8 cellular contexts compared by ENCODE assay signal in genomic region chr3:15602146-15602536, GRCh38. TPM values are rescaled to one million over a fixed set of nuclear protein-coding genes. Genes with fewer than 3 reads are reported as not detected.
DNase-seq lines count a peak whose midpoint lies in the region; FAIRE-seq and TF ChIP-seq lines count a peak whose summit lies in the region.

No MANE protein-coding gene starts in this region.

- H3K36me3 Mint-ChIP-seq in H9 (ENCODE audit: insufficient read depth in 1 of 3, low read depth in 3 of 3) = peaks cover 43 to 60% (median 55%) of the 10 kb centered on the region in 3 experiments

- H2BK5ac ChIP-seq in H9 (ENCODE audit: insufficient read length, low read length) = no peak overlapping the region

- peak overlapping the region; percentile 78 for H3K4me3 ChIP-seq in DOHH2 (ENCODE audit: low read length)
- peak overlapping the region; percentile 80 for H3K4me3 ChIP-seq in OCI-LY1 (ENCODE audit: low read depth, low read length, poor library complexity, severe bottlenecking)
- H3K4me3 ChIP-seq in osteoblast (ENCODE audit: insufficient read depth, low read length) = peak overlapping the region; percentile 94

- no peak overlapping the region for H2BK12ac ChIP-seq in H9 (ENCODE audit: insufficient read length, low read depth, low read length)

- WGBS in H9 (ENCODE audit: extremely low coverage, insufficient read length, low lambda C conversion rate) = no CpG with 5 or more reads among the region's 9 CpGs

- peaks cover 3% of the 10 kb centered on the region for H3K79me1 ChIP-seq in H9 (ENCODE audit: insufficient read depth, low read depth, low read length, poor library complexity, severe bottlenecking)

- no peak overlapping the region for H3K56ac ChIP-seq in H9 (ENCODE audit: insufficient read length, low read depth, low read length)

- H2BK15ac ChIP-seq in H9 (ENCODE audit: low read depth, low read length) = no peak overlapping the region

- H3K4me2 ChIP-seq in DOHH2 (ENCODE audit: low read length) (peak overlapping the region; percentile 86), H9 (ENCODE audit: insufficient read depth, insufficient read length, low read length) (peak overlapping the region; percentile 100), OCI-LY1 (ENCODE audit: low read length) (peak overlapping the region; percentile 84), osteoblast (ENCODE audit: insufficient read depth, low read length) (peak overlapping the region; percentile 87)

- no peak overlapping the region for H3T11ph ChIP-seq in H9 (ENCODE audit: low read length)

- H2AFZ ChIP-seq in H9 (ENCODE audit: low read length) (no peak overlapping the region), OCI-LY1 (ENCODE audit: low read length) (peak overlapping the region; percentile 90; the same call in 1 of the 2 replicates), osteoblast (ENCODE audit: low read length) (peak overlapping the region; percentile 99)

- H3F3A ChIP-seq in DOHH2 (ENCODE audit: control insufficient read depth, insufficient read depth) (no peaks in the 10 kb centered on the region; the same call in 1 of the 2 replicates), OCI-LY1 (ENCODE audit: insufficient read depth, low read length) (no peaks in the 10 kb centered on the region)

- peaks cover 17 to 21% of the 10 kb centered on the region in 2 experiments for H3K4me1 Mint-ChIP-seq in H9

- no peak overlapping the region for H2BK20ac ChIP-seq in H9 (ENCODE audit: low read depth, low read length, poor library complexity, severe bottlenecking)

- H4K8ac ChIP-seq in H9 (replicated peaks; ENCODE audit: insufficient read length, low read depth, low read length) = no peak overlapping the region

- no peak overlapping the region for H4K91ac ChIP-seq in H9 (ENCODE audit: insufficient read length, low read depth, low read length)

- H3K27me3 Mint-ChIP-seq in H9 (ENCODE audit: low read depth) = no peaks in the 10 kb centered on the region

- TF ChIP-seq POLR2A in erythroblast (IDR thresholded peaks at IDR 0.05; ENCODE audit: low read length) = peak; percentile 75

- FAIRE-seq in D721Med (lab: Jason Lieb, UNC) = no peak

- peak overlapping the region; percentile 89 for H3K9ac ChIP-seq in H9 (ENCODE audit: extremely low read depth, insufficient read length, low read length)
- peak overlapping the region; percentile 85 for H3K9ac ChIP-seq in OCI-LY1 (ENCODE audit: low read length)

- H4K5ac ChIP-seq in H9 (ENCODE audit: insufficient read length, low read depth, low read length) = no peak overlapping the region

- H2AK5ac ChIP-seq in H9 (ENCODE audit: insufficient read length, low read length) = no peak overlapping the region

- no peaks in the 10 kb centered on the region for H4K20me1 ChIP-seq in DOHH2 (ENCODE audit: control insufficient read depth, insufficient read depth, low read depth, low read length)
- no peaks in the 10 kb centered on the region for H4K20me1 ChIP-seq in H9 (ENCODE audit: control insufficient read depth, insufficient read depth, insufficient read length)
- no peaks in the 10 kb centered on the region for H4K20me1 ChIP-seq in OCI-LY1 (ENCODE audit: insufficient read depth, low read length)
- no peaks in the 10 kb centered on the region for H4K20me1 ChIP-seq in osteoblast (ENCODE audit: insufficient read depth, low read length)

- no peaks in the 10 kb centered on the region for H3K9me2 ChIP-seq in DOHH2 (replicated peaks; ENCODE audit: control insufficient read depth, low read length)
- no peaks in the 10 kb centered on the region for H3K9me2 ChIP-seq in OCI-LY1 (ENCODE audit: low read depth, low read length)

- peaks cover 22 to 23% of the 10 kb centered on the region in 2 experiments for H3K9me3 Mint-ChIP-seq in H9

- H3K27ac Mint-ChIP-seq in H9 = peak overlapping the region; percentile 98 to 100 (median 99)

- H3K79me2 ChIP-seq in DOHH2 (ENCODE audit: control insufficient read depth, low read length) (peaks cover 19% of the 10 kb centered on the region), H9 (ENCODE audit: insufficient read depth, low read length) (peaks cover 5% of the 10 kb centered on the region; the same call in 1 of the 2 replicates), OCI-LY1 (ENCODE audit: insufficient read depth, low read length) (0 out of 2 replicates have a peak, but pooled peaks cover 4% of the 10 kb centered on the region), osteoblast (ENCODE audit: insufficient read depth, low read length) (peaks cover 19% of the 10 kb centered on the region)

- TF ChIP-seq CTCF in DOHH2 (IDR thresholded peaks at IDR 0.05; ENCODE audit: low read depth, low read length, poor library complexity, severe bottlenecking) = no peak
- TF ChIP-seq CTCF in H9 (conservative IDR thresholded peaks at IDR 0.05) = no peak
- TF ChIP-seq CTCF in OCI-LY1 (IDR thresholded peaks at IDR 0.05; ENCODE audit: low read length) = no peak
- TF ChIP-seq CTCF in osteoblast (IDR thresholded peaks at IDR 0.05; ENCODE audit: extremely low read depth, low read depth, low read length) = no peak
- no peak for TF ChIP-seq CTCF in D721Med (IDR thresholded peaks at IDR 0.05; ENCODE audit: insufficient read depth, missing control alignments)

- H3K4me1 ChIP-seq in DOHH2 (ENCODE audit: control insufficient read depth, low read length) = peaks cover 17% of the 10 kb centered on the region
- peaks cover 2% of the 10 kb centered on the region; the same call in 1 of the 2 replicates for H3K4me1 ChIP-seq in H9 (ENCODE audit: insufficient read depth, low read length)
- H3K4me1 ChIP-seq in OCI-LY1 (ENCODE audit: insufficient read depth, low read length, severe bottlenecking) = peaks cover 18% of the 10 kb centered on the region
- H3K4me1 ChIP-seq in osteoblast (ENCODE audit: insufficient read depth, low read length) = peaks cover 27% of the 10 kb centered on the region

- H3K27ac ChIP-seq in DOHH2 (ENCODE audit: low read depth, low read length) (peak overlapping the region; percentile 62), H9 (ENCODE audit: insufficient read length, low read depth, low read length) (peak overlapping the region; percentile 83), OCI-LY1 (ENCODE audit: low read depth, low read length, poor library complexity, severe bottlenecking) (peak overlapping the region; percentile 81), osteoblast (ENCODE audit: low read depth, low read length) (peak overlapping the region; percentile 83)

- no peak overlapping the region for H3K4ac ChIP-seq in H9 (ENCODE audit: low read depth, low read length)

- DNase-seq in H9 (no peak), erythroblast (lab: John Stamatoyannopoulos, UW) (no peak), osteoblast (ENCODE audit: insufficient read length, low spot score, missing footprints) (peak; percentile 80), SKM-1 (lab: John Stamatoyannopoulos, UW; ENCODE audit: unreplicated experiment) (no peak), D721Med (ENCODE audit: insufficient read length, low spot score) (no peak), DMS114 treated with DMSO at 0.1 percent for 48 hours (lab: John Stamatoyannopoulos, UW; ENCODE audit: unreplicated experiment) (no peak)

- peak overlapping the region; percentile 100 for H3K4me3 Mint-ChIP-seq in H9

- H3K27me3 ChIP-seq in DOHH2 (ENCODE audit: control insufficient read depth, low read length) (no peaks in the 10 kb centered on the region), H9 (ENCODE audit: insufficient read depth, low read length) (no peaks in the 10 kb centered on the region), OCI-LY1 (ENCODE audit: insufficient read depth, low read length) (no peaks in the 10 kb centered on the region), osteoblast (ENCODE audit: insufficient read depth, low read length) (no peaks in the 10 kb centered on the region)

- H3K14ac ChIP-seq in H9 (ENCODE audit: insufficient read depth, low read length) = peak overlapping the region; percentile 33; the same call in 1 of the 2 replicates

- H3K23ac ChIP-seq in H9 (ENCODE audit: insufficient read length, low read depth, low read length) = no peak overlapping the region

- H3K36me3 ChIP-seq in DOHH2 (ENCODE audit: control insufficient read depth, low read length) (peaks cover 17% of the 10 kb centered on the region), OCI-LY1 (ENCODE audit: insufficient read depth, low read length) (peaks cover 35% of the 10 kb centered on the region), osteoblast (ENCODE audit: insufficient read depth, low read length) (peaks cover 13% of the 10 kb centered on the region)

- no peak overlapping the region for H2BK120ac ChIP-seq in H9 (ENCODE audit: low read depth, low read length, poor library complexity, severe bottlenecking)

- peak overlapping the region; percentile 87 for H3K18ac ChIP-seq in H9 (ENCODE audit: insufficient read length, low read depth, low read length)

- peaks cover 7% of the 10 kb centered on the region for H3K23me2 ChIP-seq in H9 (ENCODE audit: insufficient read length, low read depth, low read length, poor library complexity, severe bottlenecking)

- H3K9me3 ChIP-seq in DOHH2 (ENCODE audit: control insufficient read depth, insufficient read depth, low read length) = no peaks in the 10 kb centered on the region; the same call in 1 of the 2 replicates
- no peaks in the 10 kb centered on the region for H3K9me3 ChIP-seq in H9 (ENCODE audit: control insufficient read depth, low read depth, low read length)
- H3K9me3 ChIP-seq in OCI-LY1 (ENCODE audit: low read length) = no peaks in the 10 kb centered on the region
- H3K9me3 ChIP-seq in osteoblast (ENCODE audit: low read depth, low read length) = no peaks in the 10 kb centered on the region

RNA-seq across cellular contexts. Expression of gene BTD, which starts 0.6 kb away (rescaled TPM):
- total RNA-seq in H9 (2021) = 21.5 and 23.3 TPM in 2 replicates
- 31.1 and 34.5 TPM in 2 replicates for total RNA-seq in osteoblast

RNA-seq across cellular contexts. Expression of gene HACL1, which starts 0.8 kb away (rescaled TPM):
- total RNA-seq in H9 (2021) = 48.9 and 52.6 TPM in 2 replicates
- total RNA-seq in osteoblast = 31.5 and 34.7 TPM in 2 replicates
